Comparison of ENCODE assay signal across 11 cellular contexts in the genomic region with DNA sequence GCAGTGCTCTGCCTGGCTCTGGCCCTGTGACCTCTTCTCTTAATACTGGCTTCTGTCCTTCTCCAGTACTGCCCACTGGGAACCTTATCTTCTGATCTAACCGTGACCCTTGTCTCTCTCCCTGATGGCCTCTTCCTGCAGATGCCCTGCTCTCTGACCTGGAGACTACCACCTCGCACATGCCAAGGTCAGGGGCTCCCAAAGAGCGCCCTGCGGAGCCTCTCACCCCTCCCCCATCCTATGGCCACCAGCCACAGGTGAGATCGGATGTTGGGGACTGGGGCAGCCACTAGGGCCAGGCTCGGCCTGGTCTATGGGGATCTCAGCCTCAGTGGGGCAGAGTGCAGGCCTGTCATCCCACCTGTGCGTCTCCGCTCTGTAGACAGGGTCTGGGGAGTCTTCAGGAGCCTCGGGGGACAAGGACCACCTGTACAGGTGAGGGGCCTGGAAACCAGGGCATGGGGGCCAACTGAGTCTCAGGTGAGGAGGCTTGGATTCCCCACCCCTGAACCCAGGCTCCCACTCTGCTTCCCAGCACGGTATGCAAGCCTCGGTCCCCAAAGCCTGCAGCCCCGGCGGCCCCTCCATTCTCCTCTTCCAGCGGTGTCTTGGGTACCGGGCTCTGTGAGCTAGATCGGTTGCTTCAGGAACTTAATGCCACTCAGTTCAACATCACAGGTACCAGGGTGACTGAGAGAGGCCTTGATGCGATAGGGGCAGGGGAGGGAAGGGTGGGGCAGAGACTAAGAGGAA. TPM values are rescaled to one million over a fixed set of nuclear protein-coding genes. Genes with fewer than 3 reads are reported as not detected.
A peak's percentile ranks its signal among the peaks of the same experiment; 100 is the strongest.
DNase-seq lines count a peak whose midpoint lies in the region; TF ChIP-seq lines count a peak whose summit lies in the region.
"Had no signal": no experiment of that assay in that cellular context is flagged by ENCODE, and none has a peak within 500 bp of the region (broad histone marks: within the 10 kb centered on the region; RNA-seq: fewer than 3 reads in every experiment).

No MANE protein-coding gene starts in this region.

- TF ChIP-seq CTCF in AG04449 (IDR thresholded peaks at IDR 0.05; ENCODE audit: insufficient read depth, low read length, missing control alignments) (no peak), H9 (conservative IDR thresholded peaks at IDR 0.05) (no peak), endodermal cell (conservative IDR thresholded peaks at IDR 0.05) (no peak), osteoblast (IDR thresholded peaks at IDR 0.05; ENCODE audit: extremely low read depth, low read depth, low read length) (no peak)

- no peak overlapping the region for H3K27ac ChIP-seq in H9 (ENCODE audit: insufficient read length, low read depth, low read length)
- H3K27ac ChIP-seq in endodermal cell (ENCODE audit: low read depth, low read length): no peak overlapping the region
- H3K27ac ChIP-seq in osteoblast (ENCODE audit: low read depth, low read length): peak overlapping the region; percentile 66

- H3K36me3 Mint-ChIP-seq in H9 (ENCODE audit: insufficient read depth in 1 of 3, low read depth in 3 of 3) (peaks cover 0 to 14% (median 1%) of the 10 kb centered on the region in 3 experiments; a peak in 3 of 7 replicates), endodermal cell (ENCODE audit: low read depth) (peaks cover 9% of the 10 kb centered on the region)
- peaks cover 2% of the 10 kb centered on the region for H3K36me3 Mint-ChIP-seq in activated naive CD4-positive, alpha-beta T cell treated with anti-CD3 and anti-CD28 coated beads, Interleukin-2, amount 10 ng/mL, durations not matched to agents 7 days and 5 days

- H3K36me3 ChIP-seq in endodermal cell (ENCODE audit: control insufficient read depth, insufficient read depth, low read length): peaks cover 27% of the 10 kb centered on the region
- H3K36me3 ChIP-seq in osteoblast (ENCODE audit: insufficient read depth, low read length): peaks cover 38% of the 10 kb centered on the region

- H2AFZ ChIP-seq in H9 (ENCODE audit: low read length) (no peak overlapping the region), osteoblast (ENCODE audit: low read length) (no peak overlapping the region)

- H2AK5ac ChIP-seq in H9 (ENCODE audit: insufficient read length, low read length): no peak overlapping the region

- DNase-seq in AG04449 (ENCODE audit: low read depth, low spot score) (no peak), H9 (no peak), endodermal cell (no peak), osteoblast (ENCODE audit: insufficient read length, low spot score, missing footprints) (peak; percentile 78), HPDE6-E6E7 (ENCODE audit: extremely low spot score) (no peak), GOT3 (lab: John Stamatoyannopoulos, UW) (no peak), NK-92 (lab: John Stamatoyannopoulos, UW; ENCODE audit: unreplicated experiment) (no peak)
- DNase-seq in activated naive CD4-positive, alpha-beta T cell treated with anti-CD3 and anti-CD28 coated beads, Interleukin-2, amount 10 ng/mL, durations not matched to agents 7 days and 5 days: no peak
- DNase-seq: GF-D8, KG1, NCI-H187 treated with DMSO at 0.1 percent for 48 hours had no signal

- no peak overlapping the region for H3K4ac ChIP-seq in H9 (ENCODE audit: low read depth, low read length)

- H3K9me3 ChIP-seq in H9 (ENCODE audit: control insufficient read depth, low read depth, low read length) (no peaks in the 10 kb centered on the region), endodermal cell (ENCODE audit: control insufficient read depth, low read length) (no peaks in the 10 kb centered on the region), osteoblast (ENCODE audit: low read depth, low read length) (no peaks in the 10 kb centered on the region)

- H3K4me1 Mint-ChIP-seq in H9: peaks cover 21 to 26% of the 10 kb centered on the region in 2 experiments
- peaks cover 17% of the 10 kb centered on the region for H3K4me1 Mint-ChIP-seq in endodermal cell
- peaks cover 35% of the 10 kb centered on the region for H3K4me1 Mint-ChIP-seq in activated naive CD4-positive, alpha-beta T cell treated with anti-CD3 and anti-CD28 coated beads, Interleukin-2, amount 10 ng/mL, durations not matched to agents 7 days and 5 days

- H3K4me2 ChIP-seq in H9 (ENCODE audit: insufficient read depth, insufficient read length, low read length) (no peak overlapping the region), osteoblast (ENCODE audit: insufficient read depth, low read length) (peak overlapping the region; percentile 89)

- H4K91ac ChIP-seq in H9 (ENCODE audit: insufficient read length, low read depth, low read length): no peak overlapping the region

- no peak overlapping the region for H4K8ac ChIP-seq in H9 (replicated peaks; ENCODE audit: insufficient read length, low read depth, low read length)

- H3K23me2 ChIP-seq in H9 (ENCODE audit: insufficient read length, low read depth, low read length, poor library complexity, severe bottlenecking): peaks cover 22% of the 10 kb centered on the region

- no peak overlapping the region for H2BK5ac ChIP-seq in H9 (ENCODE audit: insufficient read length, low read length)

- no peak overlapping the region for H3K14ac ChIP-seq in H9 (ENCODE audit: insufficient read depth, low read length)

- H3K79me1 ChIP-seq in H9 (ENCODE audit: insufficient read depth, low read depth, low read length, poor library complexity, severe bottlenecking): no peaks in the 10 kb centered on the region

- no peak overlapping the region for H3K56ac ChIP-seq in H9 (ENCODE audit: insufficient read length, low read depth, low read length)

- H3K27ac Mint-ChIP-seq in H9 (no peak overlapping the region), endodermal cell (no peak overlapping the region)
- no peak overlapping the region for H3K27ac Mint-ChIP-seq in activated naive CD4-positive, alpha-beta T cell treated with anti-CD3 and anti-CD28 coated beads, Interleukin-2, amount 10 ng/mL, durations not matched to agents 7 days and 5 days

- H3K4me3 Mint-ChIP-seq in H9 (peak overlapping the region; percentile 80 to 89), endodermal cell (peak overlapping the region; percentile 66)
- no peak overlapping the region for H3K4me3 Mint-ChIP-seq in activated naive CD4-positive, alpha-beta T cell treated with anti-CD3 and anti-CD28 coated beads, Interleukin-2, amount 10 ng/mL, durations not matched to agents 7 days and 5 days

- H3K27me3 Mint-ChIP-seq in H9 (ENCODE audit: low read depth) (peaks cover 50% of the 10 kb centered on the region), endodermal cell (ENCODE audit: insufficient read depth) (peaks cover 66% of the 10 kb centered on the region)
- peaks cover 83% of the 10 kb centered on the region for H3K27me3 Mint-ChIP-seq in activated naive CD4-positive, alpha-beta T cell treated with anti-CD3 and anti-CD28 coated beads, Interleukin-2, amount 10 ng/mL, durations not matched to agents 7 days and 5 days

- no peaks in the 10 kb centered on the region; a peak in 1 of 5 replicates for H3K9me3 Mint-ChIP-seq in H9
- no peaks in the 10 kb centered on the region for H3K9me3 Mint-ChIP-seq in endodermal cell
- no peaks in the 10 kb centered on the region for H3K9me3 Mint-ChIP-seq in activated naive CD4-positive, alpha-beta T cell treated with anti-CD3 and anti-CD28 coated beads, Interleukin-2, amount 10 ng/mL, durations not matched to agents 7 days and 5 days

- H2BK12ac ChIP-seq in H9 (ENCODE audit: insufficient read length, low read depth, low read length): no peak overlapping the region

- H2BK15ac ChIP-seq in H9 (ENCODE audit: low read depth, low read length): no peak overlapping the region

- no CpG with 5 or more reads among the region's 17 CpGs for WGBS in H9 (ENCODE audit: extremely low coverage, insufficient read length, low lambda C conversion rate)
- 94 to 96% methylated on average over 10 to 17 of the region's 17 CpGs for WGBS in endodermal cell (ENCODE audit: insufficient coverage in 1 of 2, insufficient read length in 1 of 2), 2 experiments

- H3K23ac ChIP-seq in H9 (ENCODE audit: insufficient read length, low read depth, low read length): no peak overlapping the region

- no peak overlapping the region for H3K9ac ChIP-seq in H9 (ENCODE audit: extremely low read depth, insufficient read length, low read length)
- H3K9ac ChIP-seq in endodermal cell (ENCODE audit: extremely low read depth, low read length, poor library complexity, severe bottlenecking): no peak overlapping the region

- no peaks in the 10 kb centered on the region; the same call in 1 of the 2 replicates for H3K27me3 ChIP-seq in H9 (ENCODE audit: insufficient read depth, low read length)
- no peaks in the 10 kb centered on the region for H3K27me3 ChIP-seq in endodermal cell (ENCODE audit: control insufficient read depth, insufficient read depth, low read length, poor library complexity, severe bottlenecking)
- no peaks in the 10 kb centered on the region for H3K27me3 ChIP-seq in osteoblast (ENCODE audit: insufficient read depth, low read length)

- POLR2A ChIA-PET in AG04449 (lab: Yijun Ruan, JAX): interaction anchor here (1.0 to 1.4 kb wide), 2 partner anchors 15 to 239 kb away, joined by 3 to 4 read pairs; a partner anchor contains a TSS

- CTCF ChIA-PET in AG04449 (lab: Yijun Ruan, JAX): interaction anchor here (0.6 to 5.7 kb wide), 6 partner anchors 11 to 28 kb away, joined by 3 to 86 read pairs (median 10); partner anchors contain the start of gene ARMC5
- CTCF ChIA-PET in activated naive CD4-positive, alpha-beta T cell treated with anti-CD3 and anti-CD28 coated beads, Interleukin-2, amount 10 ng/mL, durations not matched to agents 7 days and 5 days (lab: Charles Lee): interaction anchor here (2.3 kb wide), 1 partner anchor 395 kb away, joined by 6 read pairs; no protein-coding TSS in a partner anchor

- H3K4me3 ChIP-seq in AG04449 (ENCODE audit: low read depth, low read length): peak overlapping the region; percentile 89
- no peak overlapping the region for H3K4me3 ChIP-seq in endodermal cell (ENCODE audit: low read length)
- peak overlapping the region; percentile 84 for H3K4me3 ChIP-seq in osteoblast (ENCODE audit: insufficient read depth, low read length)

- H3K79me2 ChIP-seq in H9 (ENCODE audit: insufficient read depth, low read length): no peaks in the 10 kb centered on the region
- H3K79me2 ChIP-seq in osteoblast (ENCODE audit: insufficient read depth, low read length): peaks cover 4% of the 10 kb centered on the region

- H2BK20ac ChIP-seq in H9 (ENCODE audit: low read depth, low read length, poor library complexity, severe bottlenecking): no peak overlapping the region

- H4K20me1 ChIP-seq in H9 (ENCODE audit: control insufficient read depth, insufficient read depth, insufficient read length): no peaks in the 10 kb centered on the region
- H4K20me1 ChIP-seq in osteoblast (ENCODE audit: insufficient read depth, low read length): peaks cover 41% of the 10 kb centered on the region

- H3T11ph ChIP-seq in H9 (ENCODE audit: low read length): no peak overlapping the region

- no peak overlapping the region for H3K18ac ChIP-seq in H9 (ENCODE audit: insufficient read length, low read depth, low read length)

- H2BK120ac ChIP-seq in H9 (ENCODE audit: low read depth, low read length, poor library complexity, severe bottlenecking): no peak overlapping the region

- H4K5ac ChIP-seq in H9 (ENCODE audit: insufficient read length, low read depth, low read length): no peak overlapping the region

- H3K4me1 ChIP-seq in H9 (ENCODE audit: insufficient read depth, low read length) (peaks cover 3% of the 10 kb centered on the region; the same call in 1 of the 2 replicates), endodermal cell (ENCODE audit: control insufficient read depth, insufficient read depth, low read length) (no peaks in the 10 kb centered on the region), osteoblast (ENCODE audit: insufficient read depth, low read length) (peaks cover 28% of the 10 kb centered on the region)

RNA-seq across cellular contexts. Expression of gene TGFB1I1, which starts 1.5 kb away (rescaled TPM):
- 15.4 and 15.5 TPM in 2 replicates for total RNA-seq in H9 (2021)
- 1 to 10 TPM; 7.5 to 10.0 TPM for total RNA-seq in endodermal cell
- 24.3 TPM for polyA plus RNA-seq in endodermal cell (2013, experiment 1 of 2)
- polyA plus RNA-seq in endodermal cell (2013, experiment 2 of 2): 20.8 TPM
- 60.1 and 70.4 TPM in 2 replicates for total RNA-seq in osteoblast

RNA-seq across cellular contexts. Expression of gene SLC5A2, which starts 9.4 kb away (rescaled TPM):
- 0.52 and 1.3 TPM in 2 replicates for total RNA-seq in H9 (2021)
- under 1 TPM; 0.22 to 0.24 TPM for total RNA-seq in endodermal cell
- polyA plus RNA-seq in endodermal cell (2013, experiment 1 of 2): 0.28 TPM
- 0.17 TPM for polyA plus RNA-seq in endodermal cell (2013, experiment 2 of 2)
- total RNA-seq in osteoblast: not detected in 2 replicates

RNA-seq across cellular contexts. Expression of gene ARMC5, which starts 14.2 kb away (rescaled TPM):
- total RNA-seq in H9 (2021) (18.5 and 18.7 TPM in 2 replicates), endodermal cell (10 to 100 TPM in 1 of 2 donors, 1 to 10 TPM in 1; 9.4 to 12.1 TPM), osteoblast (10.6 and 12.7 TPM in 2 replicates)
- polyA plus RNA-seq in endodermal cell (2013, experiment 1 of 2): 8.5 TPM
- 8.5 TPM for polyA plus RNA-seq in endodermal cell (2013, experiment 2 of 2)

RNA-seq across cellular contexts. Expression of gene ZNF843, which starts 30.9 kb away (rescaled TPM):
- 0.22 and 0.37 TPM in 2 replicates for total RNA-seq in H9 (2021)
- 1 to 10 TPM in 1 of 2 donors, under 1 TPM in 1; 0.31 to 1.5 TPM for total RNA-seq in endodermal cell
- polyA plus RNA-seq in endodermal cell (2013, experiment 1 of 2): 1.00 TPM
- 0.79 TPM for polyA plus RNA-seq in endodermal cell (2013, experiment 2 of 2)
- 1.1 and 1.2 TPM in 2 replicates for total RNA-seq in osteoblast

RNA-seq across cellular contexts. Expression of gene RUSF1, which starts 34.7 kb away (rescaled TPM):
- total RNA-seq in H9 (2021) (33.4 and 33.6 TPM in 2 replicates), endodermal cell (10 to 100 TPM; 45.4 to 50.8 TPM), osteoblast (48.5 and 53.0 TPM in 2 replicates)
- polyA plus RNA-seq in endodermal cell (2013, experiment 1 of 2): 60.5 TPM
- 48.5 TPM for polyA plus RNA-seq in endodermal cell (2013, experiment 2 of 2)
